8 cellular contexts compared by ENCODE assay signal in genomic region chr17:9020824-9021157, GRCh38. TPM values are rescaled to one million over a fixed set of nuclear protein-coding genes. Genes with fewer than 3 reads are reported as not detected.
A peak's percentile ranks its signal among the peaks of the same experiment; 100 is the strongest.
DNase-seq lines count a peak whose midpoint lies in the region; TF ChIP-seq lines count a peak whose summit lies in the region.

No MANE protein-coding gene starts in this region.

- H3K36me3 Mint-ChIP-seq in CD14-positive monocyte (peaks cover 3 to 9% of the 10 kb centered on the region in 2 donors), neural crest cell (ENCODE audit: low read depth) (no peaks in the 10 kb centered on the region)

- H3K27ac Mint-ChIP-seq in CD14-positive monocyte (no peak overlapping the region), neural crest cell (ENCODE audit: unreplicated experiment) (no peak overlapping the region)

- H3K27me3 ChIP-seq in HL-60 (ENCODE audit: insufficient read depth, poor library complexity, severe bottlenecking) = peaks cover 10% of the 10 kb centered on the region

- H3K4me3 Mint-ChIP-seq in CD14-positive monocyte (peak overlapping the region; percentile 75 to 82), neural crest cell (peak overlapping the region; percentile 84)

- peaks cover 16% of the 10 kb centered on the region for H3K4me1 Mint-ChIP-seq in CD14-positive monocyte
- H3K4me1 Mint-ChIP-seq in neural crest cell = peaks cover 18% of the 10 kb centered on the region

- H3K27me3 Mint-ChIP-seq in CD14-positive monocyte (ENCODE audit: low read depth in 3 of 3) (peaks cover 43 to 60% (median 59%) of the 10 kb centered on the region in 3 donors), neural crest cell (ENCODE audit: low read depth) (peaks cover 59% of the 10 kb centered on the region)

- peak overlapping the region; percentile 45 for H3K4me3 ChIP-seq in HL-60 (replicated peaks; ENCODE audit: insufficient read depth, low read length)
- H3K4me3 ChIP-seq in coronary artery = peak overlapping the region; percentile 75

- DNase-seq in CD14-positive monocyte (ENCODE audit: low spot score) = no peak
- DNase-seq in HL-60 (ENCODE audit: low read depth in 1 of 2, low spot score in 1 of 2) = no peak
- DNase-seq in coronary artery (ENCODE audit: low spot score) = no peak
- no peak for DNase-seq in neural crest cell (ENCODE audit: low read depth, low spot score)
- DNase-seq in T-helper 9 cell = no peak
- DNase-seq in HUDEP-2 (lab: John Stamatoyannopoulos, UW; ENCODE audit: unreplicated experiment in 76 of 76) = no peak
- no peak for DNase-seq in SKM-1 (lab: John Stamatoyannopoulos, UW; ENCODE audit: unreplicated experiment)
- DNase-seq in SHP77 treated with DMSO at 0.1 percent for 48 hours (lab: John Stamatoyannopoulos, UW) = no peak

- H3K27ac ChIP-seq in HL-60 (replicated peaks) (no peak overlapping the region), coronary artery (no peak overlapping the region)

- TF ChIP-seq CTCF in CD14-positive monocyte (IDR thresholded peaks at IDR 0.05) (no peak), HL-60 (IDR thresholded peaks at IDR 0.05; ENCODE audit: insufficient read depth, low read length) (no peak), coronary artery (IDR thresholded peaks at IDR 0.05) (no peak), neural crest cell (conservative IDR thresholded peaks at IDR 0.05) (no peak)

- intact Hi-C loops in CD14-positive monocyte (cut with micrococcal nuclease) = no loop called here

- H3K9me3 Mint-ChIP-seq in CD14-positive monocyte (peaks cover 0 to 11% (median 5%) of the 10 kb centered on the region in 7 donors), neural crest cell (no peaks in the 10 kb centered on the region)

RNA-seq across cellular contexts. Expression of gene NTN1, which starts 0.5 kb away (rescaled TPM):
- polyA plus RNA-seq in CD14-positive monocyte = under 1 TPM in 1 of 2 donors, not detected in 1; 0.03 TPM
- 10.1 and 10.3 TPM in 2 replicates for total RNA-seq in neural crest cell

RNA-seq across cellular contexts. Expression of gene PIK3R5, which starts 55.3 kb away (rescaled TPM):
- polyA plus RNA-seq in CD14-positive monocyte = 10 to 100 TPM; 32.1 to 47.5 TPM
- total RNA-seq in neural crest cell = 0.52 and 1.4 TPM in 2 replicates
